Comparison of ENCODE assay signal across 11 cellular contexts in genomic region chr6:93036835-93037234, GRCh38.
DNase-seq lines count a peak whose midpoint lies in the region; ATAC-seq and TF ChIP-seq lines count a peak whose summit lies in the region.
"Had no signal": no experiment of that assay in that cellular context is flagged by ENCODE, and none has a peak within 500 bp of the region (broad histone marks: within the 10 kb centered on the region; RNA-seq: fewer than 3 reads in every experiment).

No MANE protein-coding gene starts in this region.

- H3K4me3 ChIP-seq in SK-N-MC (no peak overlapping the region), uterus (no peak overlapping the region)
- H3K4me3 ChIP-seq: skin epidermis, upper lobe of left lung had no signal

- TF ChIP-seq CTCF in uterus (IDR thresholded peaks at IDR 0.05), result no peak

- CTCF ChIA-PET in HEK293T (lab: Yijun Ruan, JAX), result interaction anchor here (0.6 kb wide), 1 partner anchor 870 kb away, joined by 3 read pairs; no protein-coding TSS in a partner anchor
- CTCF ChIA-PET in activated CD4-positive, alpha-beta memory T cell treated with anti-CD3 and anti-CD28 coated beads for 36 hours (lab: Charles Lee), result no interaction called here

- peak; percentile 10 for DNase-seq in COR-L47 (lab: John Stamatoyannopoulos, UW)
- peak; percentile 25 for DNase-seq in HEK293T (ENCODE audit: extremely low spot score)
- DNase-seq in SK-N-MC (ENCODE audit: low read depth, low spot score), result peak; percentile 18
- DNase-seq in iPS-NIHi11 (ENCODE audit: low spot score), result peak; percentile 17
- no peak for DNase-seq in SW 1271 (lab: John Stamatoyannopoulos, UW)
- no peak for DNase-seq in uterus
- DNase-seq in activated CD4-positive, alpha-beta memory T cell treated with anti-CD3 and anti-CD28 coated beads for 36 hours, result no peak
- DNase-seq: NCI-H2227 treated with DMSO at 0.1 percent for 48 hours, upper lobe of left lung had no signal

- POLR2A ChIA-PET in HEK293T (lab: Yijun Ruan, JAX), result no interaction called here
- POLR2A ChIA-PET in activated CD4-positive, alpha-beta memory T cell treated with anti-CD3 and anti-CD28 coated beads for 36 hours (lab: Charles Lee), result no interaction called here

- no peaks in the 10 kb centered on the region for H3K9me3 ChIP-seq in SK-N-MC (ENCODE audit: low read depth, low read length)
- H3K9me3 ChIP-seq in uterus, result peaks cover 0 to 5% of the 10 kb centered on the region in 2 donors

- H3K4me3 Mint-ChIP-seq in activated CD4-positive, alpha-beta memory T cell treated with anti-CD3 and anti-CD28 coated beads for 36 hours, result no peak overlapping the region

- H3K36me3 ChIP-seq in SK-N-MC (ENCODE audit: insufficient read depth, low read length), result no peaks in the 10 kb centered on the region
- H3K36me3 ChIP-seq in uterus, result no peaks in the 10 kb centered on the region
- H3K36me3 ChIP-seq: upper lobe of left lung had no signal

- intact Hi-C loops in uterus (cut with DNase I; ENCODE audit: low total_unique reads), result no loop called here
- intact Hi-C loops in activated CD4-positive, alpha-beta memory T cell treated with anti-CD3 and anti-CD28 coated beads for 36 hours (cut with micrococcal nuclease), result no loop called here

- H3K36me3 Mint-ChIP-seq in activated CD4-positive, alpha-beta memory T cell treated with anti-CD3 and anti-CD28 coated beads for 36 hours, result no peaks in the 10 kb centered on the region

- H3K27ac Mint-ChIP-seq in activated CD4-positive, alpha-beta memory T cell treated with anti-CD3 and anti-CD28 coated beads for 36 hours, result no peak overlapping the region

- H3K27me3 Mint-ChIP-seq in activated CD4-positive, alpha-beta memory T cell treated with anti-CD3 and anti-CD28 coated beads for 36 hours, result no peaks in the 10 kb centered on the region

- no peak for TF ChIP-seq POLR2A in uterus (IDR thresholded peaks at IDR 0.05)

- H3K4me1 Mint-ChIP-seq in activated CD4-positive, alpha-beta memory T cell treated with anti-CD3 and anti-CD28 coated beads for 36 hours (ENCODE audit: low read depth), result no peaks in the 10 kb centered on the region

- no peak overlapping the region for H3K9ac ChIP-seq in SK-N-MC (ENCODE audit: insufficient read length)

- no peaks in the 10 kb centered on the region for H3K27me3 ChIP-seq in uterus
- H3K27me3 ChIP-seq: upper lobe of left lung had no signal

- H3K27ac ChIP-seq in SK-N-MC (no peak overlapping the region), uterus (no peak overlapping the region)
- H3K27ac ChIP-seq: skin epidermis, upper lobe of left lung had no signal

- H3K9me3 Mint-ChIP-seq in activated CD4-positive, alpha-beta memory T cell treated with anti-CD3 and anti-CD28 coated beads for 36 hours, result peaks cover 38% of the 10 kb centered on the region

- ATAC-seq in GM18858 (IDR thresholded peaks at IDR 0.05; ENCODE audit: unreplicated experiment), result no peak

- H3K4me1 ChIP-seq in uterus, result no peaks in the 10 kb centered on the region
- H3K4me1 ChIP-seq: upper lobe of left lung had no signal

TF ChIP-seq in HEK293T, 16 proteins besides CTCF, POLR2A, EP300 and RAD21:
- TF ChIP-seq ZNF384 (IDR thresholded peaks at IDR 0.05), result no peak
- TF ChIP-seq PKNOX1 (IDR thresholded peaks at IDR 0.05), result peak; percentile 19; the same call in 1 of the 2 replicates
- TF ChIP-seq TARDBP (IDR thresholded peaks at IDR 0.05), result no peak
- TF ChIP-seq FOXK2 (IDR thresholded peaks at IDR 0.05), result no peak

Comparison
In these comparisons a context has a peak if more than half of its experiments do, and no peak if none do; other contexts are left out.
1. DNase-seq: peak in COR-L47 (single experiment), HEK293T (single experiment), SK-N-MC (single experiment) and iPS-NIHi11 (single experiment); none in SW 1271 (0 of 2), uterus (0 of 2) and activated CD4-positive, alpha-beta memory T cell treated with anti-CD3 and anti-CD28 coated beads for 36 hours (single experiment).